In the genomic region with DNA sequence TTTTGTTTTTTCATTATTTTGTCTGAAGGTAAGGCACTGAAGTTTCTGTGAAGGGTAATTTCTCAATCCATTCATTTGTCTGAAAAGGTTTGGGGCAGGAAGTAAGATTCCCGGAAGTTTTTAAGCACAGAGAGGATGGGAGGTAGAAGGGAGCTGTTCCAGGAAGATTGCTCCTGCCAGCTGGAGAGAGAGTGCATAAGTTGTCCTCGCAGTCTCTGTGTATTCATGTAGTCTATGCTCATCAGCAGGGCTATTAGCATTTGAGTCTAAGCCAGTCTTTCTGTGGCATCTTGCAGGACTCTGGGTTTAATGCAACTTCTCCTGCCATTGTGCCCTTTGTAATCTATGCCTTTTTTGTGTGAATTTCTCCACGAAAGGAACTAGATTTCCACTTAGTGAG, we compare ENCODE assay signal across 22 cellular contexts.
DNase-seq lines count a peak whose midpoint lies in the region; ATAC-seq, FAIRE-seq and TF ChIP-seq lines count a peak whose summit lies in the region.
"Had no signal": no experiment of that assay in that cellular context is flagged by ENCODE, and none has a peak within 500 bp of the region (broad histone marks: within the 10 kb centered on the region; RNA-seq: fewer than 3 reads in every experiment).

No MANE protein-coding gene starts in this region.

- 26 to 31% methylated on average over 3 of the region's 3 CpGs for WGBS in pancreas, 2 donors

- BruUV-seq in A673 (replicated peaks; lab: Mats Ljungman, UMichigan), result no TSS peak

- H3K27ac ChIP-seq in A673 (ENCODE audit: low read depth, low read length, poor library complexity, severe bottlenecking) (no peak overlapping the region), pancreas (peak overlapping the region in 2 of 4 donors; percentile 1)
- H3K27ac ChIP-seq: RWPE1 had no signal

- H3K27me3 ChIP-seq in A673 (replicated peaks; ENCODE audit: insufficient read depth, low read depth, low read length, poor library complexity), result no peaks in the 10 kb centered on the region
- H3K27me3 ChIP-seq in pancreas, result no peaks in the 10 kb centered on the region
- H3K27me3 ChIP-seq: esophagus squamous epithelium, transverse colon had no signal

- H3K4me1 ChIP-seq in A673 (ENCODE audit: insufficient read depth, low read length, poor library complexity, severe bottlenecking), result peaks cover 13% of the 10 kb centered on the region
- H3K4me1 ChIP-seq in pancreas, result peaks cover 0 to 3% (median 0%) of the 10 kb centered on the region in 3 donors

- H3K4me3 ChIP-seq in A673 (ENCODE audit: low read depth, low read length, poor library complexity, severe bottlenecking), result no peak overlapping the region
- H3K4me3 ChIP-seq in pancreas, result no peak overlapping the region
- H3K4me3 ChIP-seq: esophagus squamous epithelium, transverse colon had no signal

- TF ChIP-seq CTCF in A673 (conservative IDR thresholded peaks at IDR 0.05; ENCODE audit: low read depth, low read length), result no peak
- no peak for TF ChIP-seq CTCF in pancreas (IDR thresholded peaks at IDR 0.05)

- POLR2A ChIA-PET in A673 (lab: Charles Lee; ENCODE audit: low non-redundant PET), result no interaction called here

- no peak for FAIRE-seq in pancreas (lab: Jason Lieb, UNC)
- FAIRE-seq: A204.1, H1, small intestine had no signal

- H3K36me3 ChIP-seq in A673 (ENCODE audit: insufficient read depth, low read length, poor library complexity, severe bottlenecking) (no peaks in the 10 kb centered on the region), pancreas (no peaks in the 10 kb centered on the region)
- H3K36me3 ChIP-seq: esophagus squamous epithelium, transverse colon had no signal

- CTCF ChIA-PET in A673 (lab: Charles Lee), result no interaction called here

- DNase-seq in A673 (ENCODE audit: low spot score) (peak; percentile 51), NCI-H446 (lab: John Stamatoyannopoulos, UW) (peak; percentile 40 to 76), fibroblast of gingiva (ENCODE audit: low read depth) (peak; percentile 63), pancreas (no peak), NCI-H2029 treated with DMSO at 0.1 percent for 48 hours (lab: John Stamatoyannopoulos, UW) (no peak), NCI-H69 (lab: John Stamatoyannopoulos, UW) (no peak), NCI-H2196 (lab: John Stamatoyannopoulos, UW; ENCODE audit: unreplicated experiment) (no peak), RPMI8226 (no peak)
- DNase-seq: activated naive CD8-positive, alpha-beta T cell treated with anti-CD3 and anti-CD28 coated beads for 36 hours; effector CD8-positive, alpha-beta T cell; esophagus squamous epithelium; glutamatergic neuron; NCI-H1417 treated with DMSO at 0.1 percent for 48 hours; NCI-H526 treated with DMSO at 0.1 percent for 48 hours; small intestine; transverse colon had no signal

- intact Hi-C loops in A673 (cut with micrococcal nuclease; ENCODE audit: unreplicated experiment) (no loop called here), pancreas (cut with DNase I) (no loop called here)

- H3K9me3 ChIP-seq in A673 (ENCODE audit: low read depth, low read length, poor library complexity, severe bottlenecking), result peaks cover 12% of the 10 kb centered on the region
- H3K9me3 ChIP-seq in pancreas, result no peaks in the 10 kb centered on the region

- peak in 3 of 4 donors; percentile 45 to 55 (median 55) for ATAC-seq in pancreas
- ATAC-seq: left lobe of liver; natural killer cell treated with Interleukin-12 subunit alpha and Interleukin-12 subunit beta and Interleukin-15 and Interleukin-18, amount 100 ng/mL, for 72 hours; stimulated activated memory B cell treated with anti-CD40 and anti-IgM and Interleukin-4, amounts not matched to agents 10 μg/mL and 1 μg/mL and 100 μg/mL, for 72 hours had no signal

Comparison
In these comparisons a context has a peak if more than half of its experiments do, and no peak if none do; other contexts are left out.
1. DNase-seq: peak in A673 (single experiment), NCI-H446 (2 of 2) and fibroblast of gingiva (single experiment); none in pancreas (0 of 6), NCI-H2029 treated with DMSO at 0.1 percent for 48 hours (single experiment), NCI-H69 (single experiment), NCI-H2196 (single experiment) and RPMI8226 (single experiment).